In genomic region chr11:127071606-127072005, GRCh38 we compare ENCODE assay signal across 17 cellular contexts.
DNase-seq lines count a peak whose midpoint lies in the region; ATAC-seq, FAIRE-seq and TF ChIP-seq lines count a peak whose summit lies in the region.
"Had no signal": no experiment of that assay in that cellular context is flagged by ENCODE, and none has a peak within 500 bp of the region (broad histone marks: within the 10 kb centered on the region; RNA-seq: fewer than 3 reads in every experiment).

No MANE protein-coding gene starts in this region.

- H3K4me1 ChIP-seq in BLaER1 (peaks cover 18% of the 10 kb centered on the region), small intestine (ENCODE audit: control insufficient read depth in 2 of 2, insufficient read depth in 1 of 2, low read depth in 1 of 2, low read length in 1 of 2) (no peaks in the 10 kb centered on the region)
- H3K4me1 ChIP-seq: Caco-2 had no signal

- no peak overlapping the region for H3K9ac ChIP-seq in BLaER1

- H3K27ac ChIP-seq in BLaER1 = no peak overlapping the region
- H3K27ac ChIP-seq in WERI-Rb-1 = no peak overlapping the region
- H3K27ac ChIP-seq in small intestine (ENCODE audit: low read depth in 1 of 2, low read length in 1 of 2) = no peak overlapping the region
- H3K27ac ChIP-seq: 22Rv1 had no signal

- no peaks in the 10 kb centered on the region for H3K9me3 ChIP-seq in BLaER1
- no peaks in the 10 kb centered on the region for H3K9me3 ChIP-seq in WERI-Rb-1 (ENCODE audit: severe bottlenecking)
- no peaks in the 10 kb centered on the region for H3K9me3 ChIP-seq in small intestine (ENCODE audit: control insufficient read depth, low read depth)
- H3K9me3 ChIP-seq: Caco-2 had no signal

- no peak for TF ChIP-seq CTCF in WERI-Rb-1 (IDR thresholded peaks at IDR 0.05; ENCODE audit: low read depth, low read length)

- peak overlapping the region; percentile 1; the same call in 1 of the 2 replicates for H3K4me2 ChIP-seq in BLaER1

- no peak for FAIRE-seq in small intestine (lab: Jason Lieb, UNC)
- FAIRE-seq: HTR-8/SVneo had no signal

- H3K36me3 ChIP-seq in BLaER1 (no peaks in the 10 kb centered on the region), WERI-Rb-1 (no peaks in the 10 kb centered on the region), small intestine (ENCODE audit: control insufficient read depth in 2 of 2, insufficient read depth in 2 of 2, low read length in 2 of 2) (no peaks in the 10 kb centered on the region)

- no peaks in the 10 kb centered on the region for H4K20me1 ChIP-seq in BLaER1

- no peak for ATAC-seq in GM19023 (IDR thresholded peaks at IDR 0.05; ENCODE audit: unreplicated experiment)
- ATAC-seq: Panc1, Right ventricle myocardium inferior, SK-N-SH treated with all-trans-retinoic acid at 6 μM for 48 hours had no signal

- no peak overlapping the region for H3K4me3 ChIP-seq in BLaER1
- no peak overlapping the region for H3K4me3 ChIP-seq in WERI-Rb-1 (ENCODE audit: low read depth, low read length)
- H3K4me3 ChIP-seq in small intestine (ENCODE audit: low read depth in 1 of 2, low read length in 2 of 2) = no peak overlapping the region

- no peaks in the 10 kb centered on the region for H3K27me3 ChIP-seq in BLaER1
- no peaks in the 10 kb centered on the region for H3K27me3 ChIP-seq in WERI-Rb-1 (ENCODE audit: insufficient read depth, low read depth, severe bottlenecking)
- no peaks in the 10 kb centered on the region for H3K27me3 ChIP-seq in small intestine (ENCODE audit: control insufficient read depth in 2 of 2, insufficient read depth in 2 of 2, low read length in 2 of 2)

- 49 to 52% (median 52%) methylated on average over 7 of the region's 7 CpGs for WGBS in small intestine, 3 donors

- DNase-seq in DMS153 (lab: John Stamatoyannopoulos, UW) (peak; percentile 59), DMS153 treated with DMSO at 0.1 percent for 48 hours (lab: John Stamatoyannopoulos, UW; ENCODE audit: unreplicated experiment) (no peak), NCI-H345 treated with DMSO at 0.1 percent for 48 hours (lab: John Stamatoyannopoulos, UW; ENCODE audit: unreplicated experiment) (peak; percentile 86), WERI-Rb-1 (peak; percentile 11), small intestine (no peak), SK-N-DZ (ENCODE audit: low spot score) (no peak)
- DNase-seq: C1 segment of cervical spinal cord, Caco-2, GOT3, NCI-H524 treated with DMSO at 0.1 percent for 48 hours had no signal

Comparison
In these comparisons a context has a peak if more than half of its experiments do, and no peak if none do; other contexts are left out.
1. DNase-seq: peak in DMS153 (single experiment), NCI-H345 treated with DMSO at 0.1 percent for 48 hours (single experiment) and WERI-Rb-1 (single experiment); none in DMS153 treated with DMSO at 0.1 percent for 48 hours (single experiment), small intestine (single experiment) and SK-N-DZ (single experiment).